Comparison of ENCODE assay signal across 13 cellular contexts in genomic region chr21:35198004-35198403, GRCh38.
DNase-seq lines count a peak whose midpoint lies in the region; ATAC-seq and TF ChIP-seq lines count a peak whose summit lies in the region.
"Had no signal": no experiment of that assay in that cellular context is flagged by ENCODE, and none has a peak within 500 bp of the region (broad histone marks: within the 10 kb centered on the region; RNA-seq: fewer than 3 reads in every experiment).

No MANE protein-coding gene starts in this region.

- peak overlapping the region; percentile 19 for H3K27ac ChIP-seq in suprapubic skin

- peaks cover 4% of the 10 kb centered on the region for H3K9me3 Mint-ChIP-seq in activated T-cell treated with anti-CD3 and anti-CD28 coated beads, Interleukin-2, amount 50 U/mL, for 24 hours

- H3K4me3 Mint-ChIP-seq in activated T-cell treated with anti-CD3 and anti-CD28 coated beads, Interleukin-2, amount 50 U/mL, for 24 hours: no peak overlapping the region
- H3K4me3 Mint-ChIP-seq: activated T-cell treated with anti-CD3 and anti-CD28 coated beads, Interleukin-2, amount 50 U/mL, for 4 hours had no signal

- peak overlapping the region; percentile 63 for H3K9ac ChIP-seq in adipocyte (ENCODE audit: low read length)

- ATAC-seq in left cardiac atrium: peak; percentile 65 to 87
- ATAC-seq in HG03025 (IDR thresholded peaks at IDR 0.05; ENCODE audit: low FRiP score, unreplicated experiment): no peak
- ATAC-seq in HG02610 (IDR thresholded peaks at IDR 0.05; ENCODE audit: unreplicated experiment): no peak
- ATAC-seq: GM12878 had no signal

- H3K36me3 Mint-ChIP-seq in activated T-cell treated with anti-CD3 and anti-CD28 coated beads, Interleukin-2, amount 50 U/mL, for 24 hours (ENCODE audit: low read depth): no peaks in the 10 kb centered on the region

- no peak for TF ChIP-seq EP300 in suprapubic skin (IDR thresholded peaks at IDR 0.05)

- H3K36me3 ChIP-seq in adipocyte (ENCODE audit: control insufficient read depth, insufficient read depth, low read length, severe bottlenecking) (no peaks in the 10 kb centered on the region), suprapubic skin (no peaks in the 10 kb centered on the region)

- TF ChIP-seq CTCF in suprapubic skin (IDR thresholded peaks at IDR 0.05): no peak

- H3K9me3 ChIP-seq in adipocyte (ENCODE audit: control insufficient read depth, low read length) (no peaks in the 10 kb centered on the region), suprapubic skin (no peaks in the 10 kb centered on the region)

- H3K27ac Mint-ChIP-seq in activated T-cell treated with anti-CD3 and anti-CD28 coated beads, Interleukin-2, amount 50 U/mL, for 24 hours: peak overlapping the region; percentile 7

- no peak for DNase-seq in activated T-cell treated with anti-CD3 and anti-CD28 coated beads, Interleukin-2, amount 50 U/mL, for 24 hours
- DNase-seq in activated T-cell treated with anti-CD3 and anti-CD28 coated beads, Interleukin-2, amount 50 U/mL, for 48 hours: no peak
- peak; percentile 94 for DNase-seq in adipocyte (ENCODE audit: low read depth)
- DNase-seq in left cardiac atrium: no peak
- no peak for DNase-seq in suprapubic skin (ENCODE audit: low spot score in 2 of 2)
- no peak for DNase-seq in activated CD8-positive, alpha-beta memory T cell treated with anti-CD3 and anti-CD28 coated beads for 24 hours
- DNase-seq: activated T-cell treated with anti-CD3 and anti-CD28 coated beads, Interleukin-2, amount 50 U/mL, for 4 hours; AML-193; erythroblast; NCI-H187 treated with DMSO at 0.1 percent for 48 hours had no signal

- peak overlapping the region; percentile 49 for H3K4me3 ChIP-seq in adipocyte (ENCODE audit: low read length)
- H3K4me3 ChIP-seq in suprapubic skin: no peak overlapping the region
- H3K4me3 ChIP-seq: GM12878 had no signal

- H3K4me1 ChIP-seq in adipocyte (ENCODE audit: control insufficient read depth, insufficient read depth, low read length): peaks cover 50% of the 10 kb centered on the region
- peaks cover 4% of the 10 kb centered on the region for H3K4me1 ChIP-seq in suprapubic skin

- 27% methylated on average over 3 of the region's 3 CpGs for WGBS in suprapubic skin

- TF ChIP-seq POLR2A in suprapubic skin (IDR thresholded peaks at IDR 0.05): no peak

- H3K4me1 Mint-ChIP-seq in activated T-cell treated with anti-CD3 and anti-CD28 coated beads, Interleukin-2, amount 50 U/mL, for 24 hours (ENCODE audit: low read depth): peaks cover 43% of the 10 kb centered on the region

- intact Hi-C loops in left cardiac atrium (cut with DNase I): no loop called here

- no peaks in the 10 kb centered on the region for H3K27me3 Mint-ChIP-seq in activated T-cell treated with anti-CD3 and anti-CD28 coated beads, Interleukin-2, amount 50 U/mL, for 24 hours

- H3K27me3 ChIP-seq in adipocyte (replicated peaks; ENCODE audit: control insufficient read depth, insufficient read depth, low read length) (no peaks in the 10 kb centered on the region), suprapubic skin (no peaks in the 10 kb centered on the region)

Comparison
In these comparisons a context has a peak if more than half of its experiments do, and no peak if none do; other contexts are left out.
1. ATAC-seq: peak in left cardiac atrium (2 of 2); none in HG03025 (single experiment) and HG02610 (single experiment).